14 cellular contexts compared by ENCODE assay signal in genomic region chr3:125148016-125148812, GRCh38.
DNase-seq lines count a peak whose midpoint lies in the region; ATAC-seq, FAIRE-seq and TF ChIP-seq lines count a peak whose summit lies in the region.
"Had no signal": no experiment of that assay in that cellular context is flagged by ENCODE, and none has a peak within 500 bp of the region (broad histone marks: within the 10 kb centered on the region; RNA-seq: fewer than 3 reads in every experiment).

No MANE protein-coding gene starts in this region.

- H3K27me3 ChIP-seq in BLaER1, result peaks cover 8% of the 10 kb centered on the region; the same call in 1 of the 2 replicates
- no peaks in the 10 kb centered on the region for H3K27me3 ChIP-seq in GM12878 (replicated peaks in 1 of 2; ENCODE audit: control insufficient read depth in 2 of 2, insufficient read depth in 2 of 2, low read length in 1 of 2)
- no peaks in the 10 kb centered on the region for H3K27me3 ChIP-seq in mesendoderm (ENCODE audit: insufficient read depth, low read length, poor library complexity)

- CTCF ChIA-PET in GM12878 (lab: Yijun Ruan, JAX), result interaction anchor here (0.7 to 1.1 kb wide), 2 partner anchors 19 to 54 kb away, joined by 3 read pairs; no protein-coding TSS in a partner anchor

- 82% methylated on average over 7 of the region's 7 CpGs for WGBS in GM12878 (ENCODE audit: insufficient coverage, insufficient replicate concordance, low lambda C conversion rate, missing lambda C conversion rate)
- no CpG with 5 or more reads among the region's 7 CpGs for WGBS in mesendoderm (ENCODE audit: extremely low coverage, insufficient coverage, low lambda C conversion rate)

- H3K9me3 ChIP-seq in BLaER1 (peaks cover 6% of the 10 kb centered on the region; the same call in 1 of the 2 replicates), GM12878 (replicated peaks; ENCODE audit: control insufficient read depth, insufficient read depth, low read length) (no peaks in the 10 kb centered on the region)

- H3K18ac ChIP-seq in mesendoderm (ENCODE audit: low read length), result peak overlapping the region; percentile 6

- H3K36me3 ChIP-seq in BLaER1 (no peaks in the 10 kb centered on the region), GM12878 (ENCODE audit: control insufficient read depth in 2 of 2, insufficient read depth in 2 of 2, low read length in 1 of 2) (no peaks in the 10 kb centered on the region), mesendoderm (ENCODE audit: control insufficient read depth, insufficient read depth, low read length) (no peaks in the 10 kb centered on the region)

- peak overlapping the region; percentile 10 for H2AK5ac ChIP-seq in mesendoderm (ENCODE audit: low read length)

- H3K4me1 ChIP-seq in BLaER1 (peaks cover 76% of the 10 kb centered on the region), GM12878 (ENCODE audit: control insufficient read depth, insufficient read depth, low read length) (peaks cover 64% of the 10 kb centered on the region), mesendoderm (ENCODE audit: control insufficient read depth, low read depth, low read length) (peaks cover 11% of the 10 kb centered on the region)

- H4K20me1 ChIP-seq in BLaER1, result peaks cover 15% of the 10 kb centered on the region; the same call in 1 of the 2 replicates
- no peaks in the 10 kb centered on the region for H4K20me1 ChIP-seq in GM12878 (ENCODE audit: control insufficient read depth, insufficient read depth)

- H2BK120ac ChIP-seq in mesendoderm (ENCODE audit: low read depth, low read length), result no peak overlapping the region

- POLR2A ChIA-PET in GM12878 (lab: Charles Lee), result no interaction called here

- H3K27ac ChIP-seq in BLaER1 (peak overlapping the region; percentile 39; the same call in 1 of the 2 replicates), GM12878 (ENCODE audit: control insufficient read depth, insufficient read depth) (peak overlapping the region; percentile 66), mesendoderm (ENCODE audit: low read depth, low read length) (no peak overlapping the region)

- no peak overlapping the region for H4K8ac ChIP-seq in mesendoderm (ENCODE audit: low read depth, low read length)

- in situ Hi-C loops in GM12878 (cut with MboI), result no loop called here

- H3K79me2 ChIP-seq in GM12878 (ENCODE audit: control insufficient read depth, insufficient read depth, low read length), result no peaks in the 10 kb centered on the region
- H3K79me2 ChIP-seq in mesendoderm (ENCODE audit: control insufficient read depth, insufficient read depth, low read length), result no peaks in the 10 kb centered on the region

- no peak overlapping the region for H2BK5ac ChIP-seq in mesendoderm (ENCODE audit: low read length)

- H3K4me1 Mint-ChIP-seq in IgD-negative memory B cell, result peaks cover 41 to 62% (median 43%) of the 10 kb centered on the region in 3 donors

- no peak for FAIRE-seq in GM12878 (lab: Jason Lieb, UNC)

- H3K36me3 Mint-ChIP-seq in IgD-negative memory B cell, result peaks cover 1% of the 10 kb centered on the region

- SMC1A ChIA-PET in GM12878 (lab: Charles Lee; ENCODE audit: uncharacterized antibody, unreplicated experiment), result interaction anchor here (0.8 to 1.7 kb wide), 4 partner anchors 19 to 153 kb away, joined by 3 to 5 read pairs (median 3); no protein-coding TSS in a partner anchor

- peaks cover 1% of the 10 kb centered on the region for H3K27me3 Mint-ChIP-seq in IgD-negative memory B cell

- no peak for TF ChIP-seq CTCF in GM12878 (IDR thresholded peaks at IDR 0.05 in 2 of 3, conservative IDR thresholded peaks at IDR 0.05 in 1 of 3; ENCODE audit: control insufficient read depth in 2 of 3, extremely low read depth in 1 of 3, insufficient read depth in 1 of 3, low read depth in 3 of 3, low read length in 3 of 3)

- H3K9me3 Mint-ChIP-seq in IgD-negative memory B cell, result peaks cover 0 to 4% (median 0%) of the 10 kb centered on the region in 3 donors
- H3K9me3 Mint-ChIP-seq: activated T-helper 2 cell treated with anti-CD3 and anti-CD28 coated beads, Interferon-gamma antibody, Interleukin-2, Interleukin-4, amounts not matched to agents 10 μg/mL and 5 μg/mL and 100 μg/mL, durations not matched to agents 14 hours and 24 hours and 36 hours had no signal

- no peaks in the 10 kb centered on the region for H3K79me1 ChIP-seq in mesendoderm (ENCODE audit: low read length)

- H3K23ac ChIP-seq in mesendoderm (ENCODE audit: low read length), result no peak overlapping the region

- H3K9ac ChIP-seq in BLaER1 (no peak overlapping the region), GM12878 (ENCODE audit: control insufficient read depth, insufficient read depth, low read length) (no peak overlapping the region; the same call in 1 of the 2 replicates), mesendoderm (ENCODE audit: low read length) (no peak overlapping the region)

- H3K4ac ChIP-seq in mesendoderm (ENCODE audit: low read depth, low read length), result no peak overlapping the region

- BruUV-seq in GM12878 (replicated peaks; lab: Mats Ljungman, UMichigan), result no TSS peak

- ATAC-seq in GM12878 (no peak), GM18867 (IDR thresholded peaks at IDR 0.05; ENCODE audit: unreplicated experiment) (no peak)

- H4K5ac ChIP-seq in mesendoderm (ENCODE audit: low read length), result no peak overlapping the region

- H2AFZ ChIP-seq in GM12878 (ENCODE audit: control insufficient read depth, low read depth, low read length), result peak overlapping the region; percentile 40; the same call in 1 of the 2 replicates

- peak overlapping the region; percentile 62 for H3K56ac ChIP-seq in mesendoderm (ENCODE audit: low read length)

- TF ChIP-seq RAD21 in GM12878 (IDR thresholded peaks at IDR 0.05; ENCODE audit: insufficient read depth, low read depth, low read length), result no peak

- RAD21 ChIA-PET in GM12878 (lab: Charles Lee; ENCODE audit: unreplicated experiment), result interaction anchor here (1.3 to 2.1 kb wide), 3 partner anchors 28 to 96 kb away, joined by 3 to 7 read pairs (median 5); no protein-coding TSS in a partner anchor

- peak overlapping the region; percentile 56 to 94 (median 90) for H3K27ac Mint-ChIP-seq in IgD-negative memory B cell
- H3K27ac Mint-ChIP-seq: activated T-helper 2 cell treated with anti-CD3 and anti-CD28 coated beads, Interferon-gamma antibody, Interleukin-2, Interleukin-4, amounts not matched to agents 10 μg/mL and 5 μg/mL and 100 μg/mL, durations not matched to agents 14 hours and 24 hours and 36 hours had no signal

- TF ChIP-seq EP300 in GM12878 (IDR thresholded peaks at IDR 0.05; ENCODE audit: borderline replicate concordance in 1 of 2, control insufficient read depth in 1 of 2, low read depth in 2 of 2, low read length in 2 of 2), result no peak

- no peak overlapping the region for H2BK15ac ChIP-seq in mesendoderm (replicated peaks; ENCODE audit: low read depth)

- TF ChIP-seq POLR2A in GM12878 (IDR thresholded peaks at IDR 0.05; ENCODE audit: low read depth, low read length), result no peak

- H3K4me3 Mint-ChIP-seq in IgD-negative memory B cell, result peak overlapping the region in 3 of 4 donors; percentile 43 to 71 (median 45)

- H3K4me3 ChIP-seq in BLaER1 (no peak overlapping the region), GM12878 (no peak overlapping the region), mesendoderm (ENCODE audit: low read length) (no peak overlapping the region)
- H3K4me3 ChIP-seq: lung had no signal

- DNase-seq in GM12878 (ENCODE audit: low read depth, low spot score) (no peak), mesendoderm (no peak), DMS53 treated with DMSO at 0.1 percent for 48 hours (lab: John Stamatoyannopoulos, UW; ENCODE audit: unreplicated experiment) (no peak), EL (no peak), cerebellar cortex (ENCODE audit: low spot score) (no peak)
- DNase-seq: activated CD4-positive, alpha-beta T cell treated with anti-CD3 and anti-CD28 coated beads for 1 hour; NCI-H2029; occipital lobe; stimulated activated CD8-positive, alpha-beta memory T cell treated with anti-CD3 and anti-CD28 coated beads, Interleukin-4, amount 100 ng/mL, for 48 hours had no signal

- peak overlapping the region; percentile 77 for H3K4me2 ChIP-seq in BLaER1
- H3K4me2 ChIP-seq in GM12878 (ENCODE audit: control insufficient read depth, insufficient read depth), result peak overlapping the region; percentile 39
- H3K4me2 ChIP-seq in mesendoderm (ENCODE audit: low read length), result no peak overlapping the region

- intact Hi-C loops in GM12878 (cut with micrococcal nuclease; ENCODE audit: unreplicated experiment), result no loop called here

TF ChIP-seq in GM12878, 131 proteins besides CTCF, POLR2A, EP300 and RAD21 (continues in another document):
- TF ChIP-seq MTA3 (IDR thresholded peaks at IDR 0.05; ENCODE audit: borderline replicate concordance, low read length), result no peak
- TF ChIP-seq CHD1 (IDR thresholded peaks at IDR 0.05; ENCODE audit: low read depth, low read length), result no peak
- no peak for TF ChIP-seq RBBP5 (conservative IDR thresholded peaks at IDR 0.05)
- TF ChIP-seq SMC3 (IDR thresholded peaks at IDR 0.05; ENCODE audit: borderline replicate concordance, low read length), result no peak
- TF ChIP-seq MEF2B (IDR thresholded peaks at IDR 0.05; ENCODE audit: partially characterized antibody, poor library complexity, severe bottlenecking), result no peak
- no peak for TF ChIP-seq SREBF2 (IDR thresholded peaks at IDR 0.05; ENCODE audit: low read length)
- no peak for TF ChIP-seq HDAC2 (IDR thresholded peaks at IDR 0.05)
- TF ChIP-seq ZNF274 (IDR thresholded peaks at IDR 0.05; ENCODE audit: insufficient read depth, insufficient read length), result no peak
- no peak for TF ChIP-seq GATAD2B (conservative IDR thresholded peaks at IDR 0.05; ENCODE audit: low read depth)
